Comparison of ENCODE assay signal across 10 cellular contexts in genomic region chr5:143509758-143510221, GRCh38.
A peak's percentile ranks its signal among the peaks of the same experiment; 100 is the strongest.
DNase-seq lines count a peak whose midpoint lies in the region; ATAC-seq, FAIRE-seq and TF ChIP-seq lines count a peak whose summit lies in the region.
"Had no signal": no experiment of that assay in that cellular context is flagged by ENCODE, and none has a peak within 500 bp of the region (broad histone marks: within the 10 kb centered on the region; RNA-seq: fewer than 3 reads in every experiment).

No MANE protein-coding gene starts in this region.

- 76 to 79% methylated on average over 3 of the region's 3 CpGs for WGBS in lower leg skin, 2 donors

- in situ Hi-C loops in KBM-7 (cut with MboI; ENCODE audit: low pct_unique_long_range_greater_than_20kb, low sequenced_read_pairs), result no loop called here

- no peak overlapping the region for H3K4me3 ChIP-seq in GM12865 (ENCODE audit: low read depth, low read length)
- H3K4me3 ChIP-seq in lower leg skin (ENCODE audit: low read depth, poor library complexity, severe bottlenecking), result no peak overlapping the region

- peak; percentile 84 for FAIRE-seq in GM19239 (lab: Jason Lieb, UNC)

- intact Hi-C loops in lower leg skin (cut with DNase I; ENCODE audit: low total_unique reads), result no loop called here

- ATAC-seq in HG02588 (IDR thresholded peaks at IDR 0.05; ENCODE audit: unreplicated experiment), result peak; percentile 89
- ATAC-seq in HG03354 (IDR thresholded peaks at IDR 0.05; ENCODE audit: poor library complexity, severe bottlenecking, unreplicated experiment), result peak; percentile 81

- DNase-seq in GM12865 (ENCODE audit: low read depth) (peak; percentile 89), GM19239 (ENCODE audit: insufficient read length, low spot score) (no peak), lower leg skin (ENCODE audit: low spot score in 2 of 2) (no peak), NCI-H146 treated with DMSO at 0.1 percent for 48 hours (lab: John Stamatoyannopoulos, UW; ENCODE audit: unreplicated experiment) (no peak), KBM-7 (no peak)
- no peak for DNase-seq in stimulated activated CD4-positive, alpha-beta T cell treated with anti-CD3 and anti-CD28 coated beads, Interleukin-2, amount 100 ng/mL, for 24 hours
- DNase-seq: aorta, HFFc6 had no signal

- TF ChIP-seq CTCF in GM12865 (IDR thresholded peaks at IDR 0.05; ENCODE audit: insufficient read depth, low read depth, low read length, missing control alignments) (no peak), lower leg skin (IDR thresholded peaks at IDR 0.05) (no peak)

- no peak for TF ChIP-seq POLR2A in lower leg skin (IDR thresholded peaks at IDR 0.05)
